In genomic region chr6:100881707-100882040, GRCh38 we compare ENCODE assay signal across 8 cellular contexts. TPM values are rescaled to one million over a fixed set of nuclear protein-coding genes. Genes with fewer than 3 reads are reported as not detected.
DNase-seq lines count a peak whose midpoint lies in the region; ATAC-seq and TF ChIP-seq lines count a peak whose summit lies in the region.

No MANE protein-coding gene starts in this region.

- H3K27ac ChIP-seq in KOPT-K1 (ENCODE audit: low read depth, low read length, poor library complexity, severe bottlenecking) = peak overlapping the region; percentile 80
- H3K27ac ChIP-seq in testis = peak overlapping the region; percentile 93 to 94

- H3K4me1 Mint-ChIP-seq in activated CD8-positive, alpha-beta memory T cell treated with anti-CD3 and anti-CD28 coated beads, Interleukin-2, amount 10 ng/mL, durations not matched to agents 7 days and 5 days = peaks cover 38% of the 10 kb centered on the region

- H3K4me1 ChIP-seq in testis = peaks cover 16% of the 10 kb centered on the region

- H3K4me3 Mint-ChIP-seq in activated CD8-positive, alpha-beta memory T cell treated with anti-CD3 and anti-CD28 coated beads, Interleukin-2, amount 10 ng/mL, durations not matched to agents 7 days and 5 days = peak overlapping the region; percentile 99

- no peak for TF ChIP-seq POLR2A in testis (IDR thresholded peaks at IDR 0.05)

- no peak for TF ChIP-seq CTCF in astrocyte of the spinal cord (IDR thresholded peaks at IDR 0.05; ENCODE audit: low read depth, low read length)
- peak in 1 of 3 experiments; percentile 14 for TF ChIP-seq CTCF in testis (IDR thresholded peaks at IDR 0.05)

- 1% methylated on average over 6 of the region's 6 CpGs for WGBS in testis, 2 donors

- H3K4me3 ChIP-seq in astrocyte of the spinal cord (ENCODE audit: low read depth, low read length) (peak overlapping the region; percentile 85), testis (peak overlapping the region; percentile 91 to 98)

- H3K9me3 ChIP-seq in KOPT-K1 (ENCODE audit: insufficient read depth, low read length, poor library complexity, severe bottlenecking) = no peaks in the 10 kb centered on the region
- no peaks in the 10 kb centered on the region for H3K9me3 ChIP-seq in testis

- H3K27me3 Mint-ChIP-seq in activated CD8-positive, alpha-beta memory T cell treated with anti-CD3 and anti-CD28 coated beads, Interleukin-2, amount 10 ng/mL, durations not matched to agents 7 days and 5 days = no peaks in the 10 kb centered on the region

- H3K36me3 ChIP-seq in KOPT-K1 (ENCODE audit: insufficient read depth, low read length) = no peaks in the 10 kb centered on the region
- no peaks in the 10 kb centered on the region for H3K36me3 ChIP-seq in testis (ENCODE audit: low read depth, missing control alignments)

- in situ Hi-C loops in astrocyte of the spinal cord (cut with HindIII; ENCODE audit: low sequenced_read_pairs) = no loop called here

- no peaks in the 10 kb centered on the region for H3K27me3 ChIP-seq in testis

- intact Hi-C loops in testis (cut with DNase I; ENCODE audit: low total_unique reads) = no loop called here

- H3K36me3 Mint-ChIP-seq in activated CD8-positive, alpha-beta memory T cell treated with anti-CD3 and anti-CD28 coated beads, Interleukin-2, amount 10 ng/mL, durations not matched to agents 7 days and 5 days = peaks cover 16% of the 10 kb centered on the region

- no peak for ATAC-seq in activated CD8-positive, alpha-beta memory T cell treated with anti-CD3 and anti-CD28 coated beads, Interleukin-2, amount 10 ng/mL, durations not matched to agents 7 days and 5 days
- peak; percentile 20 for ATAC-seq in left lobe of liver

- no peaks in the 10 kb centered on the region for H3K9me3 Mint-ChIP-seq in activated CD8-positive, alpha-beta memory T cell treated with anti-CD3 and anti-CD28 coated beads, Interleukin-2, amount 10 ng/mL, durations not matched to agents 7 days and 5 days (ENCODE audit: low read depth)

- CTCF ChIA-PET in activated CD8-positive, alpha-beta memory T cell treated with anti-CD3 and anti-CD28 coated beads, Interleukin-2, amount 10 ng/mL, durations not matched to agents 7 days and 5 days (lab: Charles Lee) = interaction anchor here (1.2 kb wide), 1 partner anchor 13 kb away, joined by 3 read pairs; no protein-coding TSS in a partner anchor

- DNase-seq in activated CD8-positive, alpha-beta memory T cell treated with anti-CD3 and anti-CD28 coated beads, Interleukin-2, amount 10 ng/mL, durations not matched to agents 7 days and 5 days = no peak
- no peak for DNase-seq in activated CD8-positive, alpha-beta memory T cell treated with anti-CD3 and anti-CD28 coated beads, Interleukin-2, amount 50 U/mL, for 4 hours
- DNase-seq in astrocyte of the spinal cord (ENCODE audit: low read depth, low spot score) = no peak
- no peak for DNase-seq in left lobe of liver (ENCODE audit: low spot score)
- no peak for DNase-seq in testis
- no peak for DNase-seq in UCSD-AML1 (lab: John Stamatoyannopoulos, UW; ENCODE audit: unreplicated experiment)
- DNase-seq in foreskin melanocyte = no peak

- H3K27ac Mint-ChIP-seq in activated CD8-positive, alpha-beta memory T cell treated with anti-CD3 and anti-CD28 coated beads, Interleukin-2, amount 10 ng/mL, durations not matched to agents 7 days and 5 days = peak overlapping the region; percentile 100

RNA-seq across cellular contexts. Expression of gene ASCC3, which starts 0.5 kb away (rescaled TPM):
- total RNA-seq in activated CD8-positive, alpha-beta memory T cell treated with anti-CD3 and anti-CD28 coated beads, Interleukin-2, amount 10 ng/mL, durations not matched to agents 7 days and 5 days = 10 to 100 TPM; 63.1 to 64.8 TPM
- total RNA-seq in left lobe of liver (15.3 TPM), testis (10 to 100 TPM; 29.0 to 29.3 TPM)
- polyA plus RNA-seq in testis (ENCODE audit: insufficient read depth, low read depth, low replicate concordance) = 16.1 TPM
